In genomic region chr2:202375611-202376408, GRCh38 we compare ENCODE assay signal across 8 cellular contexts. TPM values are rescaled to one million over a fixed set of nuclear protein-coding genes. Genes with fewer than 3 reads are reported as not detected.
A peak's percentile ranks its signal among the peaks of the same experiment; 100 is the strongest.
DNase-seq lines count a peak whose midpoint lies in the region; ATAC-seq, FAIRE-seq and TF ChIP-seq lines count a peak whose summit lies in the region.

BMPR2 (plus strand) TSS chr2:202376327; CDS start chr2:202377475, 1,148 bp downstream.

- POLR2A ChIA-PET in GM10248 (lab: Yijun Ruan, JAX), result no interaction called here

- peak; percentile 67 for ATAC-seq in HG02610 (IDR thresholded peaks at IDR 0.05; ENCODE audit: unreplicated experiment)
- ATAC-seq in Right ventricle myocardium superior (ENCODE audit: poor library complexity), result peak; percentile 91
- peak; percentile 82 to 93 (median 90) for ATAC-seq in pancreas

- peak within 1 kb of the TSS; percentile 58 to 87 (median 70) for H3K4me3 ChIP-seq in pancreas
- H3K4me3 ChIP-seq in thyroid gland (replicated peaks in 1 of 3), result peak within 1 kb of the TSS; percentile 25 to 91 (median 74)

- peaks cover 0 to 8% (median 0%) of the 10 kb centered on the region in 3 donors for H3K4me1 ChIP-seq in pancreas
- peaks cover 14 to 17% of the 10 kb centered on the region in 2 donors for H3K4me1 ChIP-seq in thyroid gland

- H3K27ac ChIP-seq in pancreas (peak within 1 kb of the TSS; percentile 77 to 97 (median 92)), thyroid gland (peak within 1 kb of the TSS; percentile 93 to 98 (median 97))

- TF ChIP-seq POLR2A in thyroid gland (IDR thresholded peaks at IDR 0.05), result peak; percentile 66 to 92

- 0% methylated on average over 52 to 70 of the region's 70 CpGs for WGBS in pancreas, 2 donors
- WGBS in thyroid gland, 2 donors, result 0 to 1% methylated on average over 25 to 40 of the region's 70 CpGs

- FAIRE-seq in pancreas (lab: Jason Lieb, UNC), result no peak

- H3K9me3 ChIP-seq in pancreas (no peaks in the 10 kb centered on the region), thyroid gland (no peaks in the 10 kb centered on the region)

- H3K36me3 ChIP-seq in pancreas (no peaks in the 10 kb centered on the region), thyroid gland (no peaks in the 10 kb centered on the region)

- intact Hi-C loops in Right ventricle myocardium superior (cut with DNase I) (loop anchor here (10.0 kb wide), 2 partner anchors 101 to 119 kb away; no protein-coding TSS in a partner anchor), pancreas (cut with DNase I) (no loop called here), thyroid gland (cut with DNase I) (loop anchor here (10.0 kb wide), 1 partner anchor 639 kb away; the partner anchor contains the start of gene NBEAL1)

- H3K27me3 ChIP-seq in pancreas (no peaks in the 10 kb centered on the region), thyroid gland (no peaks in the 10 kb centered on the region)

- CTCF ChIA-PET in GM10248 (lab: Yijun Ruan, JAX), result no interaction called here

- TF ChIP-seq CTCF in GM10248 (IDR thresholded peaks at IDR 0.05; ENCODE audit: control extremely low read depth, extremely low read depth, low read depth, missing control alignments), result no peak
- no peak for TF ChIP-seq CTCF in pancreas (IDR thresholded peaks at IDR 0.05)
- TF ChIP-seq CTCF in thyroid gland (IDR thresholded peaks at IDR 0.05), result no peak

- DNase-seq in GM10248 (ENCODE audit: extremely low spot score), result peak; percentile 88
- DNase-seq in NCI-H1092 treated with DMSO at 0.1 percent for 48 hours (lab: John Stamatoyannopoulos, UW), result peak; percentile 90
- DNase-seq in SKM-1 treated with dmso at 0.1 percent for 144 hours (lab: John Stamatoyannopoulos, UW; ENCODE audit: unreplicated experiment), result peak; percentile 87
- DNase-seq in activated naive CD8-positive, alpha-beta T cell treated with anti-CD3 and anti-CD28 coated beads, Interleukin-2, amount 50 U/mL, for 16 hours (ENCODE audit: low read depth, low spot score), result peak; percentile 51
- peak; percentile 92 for DNase-seq in Right ventricle myocardium superior
- peak; percentile 86 to 96 (median 90) for DNase-seq in pancreas
- DNase-seq in thyroid gland, result peak; percentile 89 to 92

RNA-seq across cellular contexts. Expression of gene BMPR2, which starts in this region (rescaled TPM):
- total RNA-seq in Right ventricle myocardium superior (45.9 TPM), pancreas (10 to 100 TPM; 10.1 to 30.8 (median 12.8) TPM), thyroid gland (10 to 100 TPM; 50.1 to 67.0 (median 56.3) TPM)
- 1 to 10 TPM; 2.5 to 5.6 TPM for polyA plus RNA-seq in pancreas

Comparison
In these comparisons a context has a peak if more than half of its experiments do, and no peak if none do; other contexts are left out.
1. Peak in every context shown above with its lines: DNase-seq, ATAC-seq, H3K4me3 ChIP-seq and H3K27ac ChIP-seq.
2. intact Hi-C loops: an anchor here in Right ventricle myocardium superior (10.0 kb wide) and thyroid gland (10.0 kb wide); none called in pancreas.